ENCODE assay signal across 4 cellular contexts in the genomic region with DNA sequence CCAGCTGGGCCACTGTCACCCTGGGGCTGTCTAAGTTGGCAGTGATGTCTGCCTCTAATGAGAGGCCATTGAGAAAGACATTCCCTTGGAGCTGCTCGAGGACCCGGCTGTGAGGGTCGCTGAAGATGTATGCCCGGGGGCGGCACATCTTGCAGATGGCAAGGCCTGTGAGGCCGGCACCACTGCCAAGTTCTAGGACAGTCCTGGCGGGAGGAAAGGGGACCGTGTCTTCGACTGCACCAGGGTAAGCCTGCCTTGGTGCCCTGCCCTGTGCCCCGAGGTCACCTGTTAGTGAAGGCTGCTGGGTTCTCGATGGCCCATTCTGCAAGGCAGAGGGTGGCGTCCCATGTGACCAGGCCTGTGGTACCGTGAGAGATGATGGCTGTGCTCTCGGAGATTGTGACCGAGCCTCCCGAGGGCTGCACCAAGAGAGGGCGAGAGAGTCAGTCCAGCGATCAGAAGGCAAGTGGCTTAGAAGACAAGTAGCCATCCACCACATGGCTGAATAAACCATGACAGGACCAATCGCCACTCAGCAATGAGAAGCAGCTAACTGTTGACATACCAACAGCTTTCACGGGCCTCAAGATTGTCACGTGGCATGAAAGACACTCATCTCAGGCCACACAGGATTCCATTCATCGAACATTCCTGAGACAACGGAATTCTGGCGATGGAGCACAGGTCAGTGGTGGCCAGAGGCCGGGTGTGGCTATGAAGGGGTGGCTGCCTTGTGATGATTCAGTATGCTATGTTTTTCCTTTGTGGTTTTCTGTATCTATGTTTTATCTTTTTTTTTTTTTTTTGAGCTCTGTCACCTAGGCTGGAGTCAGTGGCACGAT. TPM values are rescaled to one million over a fixed set of nuclear protein-coding genes. Genes with fewer than 3 reads are reported as not detected.
"Had no signal": no experiment of that assay in that cellular context is flagged by ENCODE, and none has a peak within 500 bp of the region (broad histone marks: within the 10 kb centered on the region; RNA-seq: fewer than 3 reads in every experiment).

No MANE protein-coding gene starts in this region.

RNA-seq across cellular contexts. Expression of gene FAM90A1, which starts 8.1 kb away (rescaled TPM):
- total RNA-seq: gastroesophageal sphincter; naive thymus-derived CD8-positive, alpha-beta T cell; thoracic aorta had no signal
- polyA plus RNA-seq: cardiac muscle cell had no signal
